In genomic region chr19:58497634-58498170, GRCh38 we compare ENCODE assay signal across 15 cellular contexts. TPM values are rescaled to one million over a fixed set of nuclear protein-coding genes. Genes with fewer than 3 reads are reported as not detected.
DNase-seq lines count a peak whose midpoint lies in the region; ATAC-seq and TF ChIP-seq lines count a peak whose summit lies in the region.
"Had no signal": no experiment of that assay in that cellular context is flagged by ENCODE, and none has a peak within 500 bp of the region (broad histone marks: within the 10 kb centered on the region; RNA-seq: fewer than 3 reads in every experiment).

No MANE protein-coding gene starts in this region.

- H3K9me3 ChIP-seq in A673 (ENCODE audit: low read depth, low read length, poor library complexity, severe bottlenecking) (no peaks in the 10 kb centered on the region), PC-9 (ENCODE audit: insufficient read depth, low read depth) (no peaks in the 10 kb centered on the region), Caco-2 (no peaks in the 10 kb centered on the region)
- H3K9me3 ChIP-seq in CD8-positive, alpha-beta T cell (ENCODE audit: low read length): no peaks in the 10 kb centered on the region

- peaks cover 13% of the 10 kb centered on the region; the same call in 1 of the 2 replicates for H3K79me2 ChIP-seq in PC-9 (ENCODE audit: low read depth)

- H3K36me3 Mint-ChIP-seq in CD8-positive, alpha-beta T cell: peaks cover 2% of the 10 kb centered on the region
- H3K36me3 Mint-ChIP-seq in endothelial cell (ENCODE audit: low read depth, unreplicated experiment): no peaks in the 10 kb centered on the region
- peaks cover 3% of the 10 kb centered on the region for H3K36me3 Mint-ChIP-seq in progenitor cell of endocrine pancreas (ENCODE audit: insufficient read depth)
- no peaks in the 10 kb centered on the region for H3K36me3 Mint-ChIP-seq in Caco-2 (ENCODE audit: insufficient read depth, unreplicated experiment)

- TF ChIP-seq CTCF in A673 (conservative IDR thresholded peaks at IDR 0.05; ENCODE audit: low read depth, low read length) (no peak), PC-9 (conservative IDR thresholded peaks at IDR 0.05) (no peak), endothelial cell (IDR thresholded peaks at IDR 0.05; ENCODE audit: unreplicated experiment) (no peak), progenitor cell of endocrine pancreas (IDR thresholded peaks at IDR 0.05; ENCODE audit: unreplicated experiment) (no peak), Caco-2 (IDR thresholded peaks at IDR 0.05; ENCODE audit: insufficient read depth in 1 of 2, low read depth in 1 of 2, low read length in 1 of 2, severe bottlenecking in 1 of 2, unreplicated experiment in 1 of 2) (no peak)
- no peak for TF ChIP-seq CTCF in CD8-positive, alpha-beta T cell (IDR thresholded peaks at IDR 0.05)

- H3K9me3 Mint-ChIP-seq in CD8-positive, alpha-beta T cell: peaks cover 12% of the 10 kb centered on the region
- H3K9me3 Mint-ChIP-seq in endothelial cell (ENCODE audit: unreplicated experiment): no peaks in the 10 kb centered on the region
- H3K9me3 Mint-ChIP-seq in progenitor cell of endocrine pancreas (ENCODE audit: low read depth): peaks cover 8% of the 10 kb centered on the region
- peaks cover 12% of the 10 kb centered on the region for H3K9me3 Mint-ChIP-seq in Caco-2 (ENCODE audit: unreplicated experiment)

- H3K4me1 ChIP-seq in A673 (ENCODE audit: insufficient read depth, low read length, poor library complexity, severe bottlenecking): peaks cover 5% of the 10 kb centered on the region
- H3K4me1 ChIP-seq in CD8-positive, alpha-beta T cell (ENCODE audit: insufficient read depth, low read length): peaks cover 17% of the 10 kb centered on the region
- no peaks in the 10 kb centered on the region for H3K4me1 ChIP-seq in PC-9 (replicated peaks; ENCODE audit: insufficient read depth)
- peaks cover 8% of the 10 kb centered on the region; the same call in 1 of the 2 replicates for H3K4me1 ChIP-seq in Caco-2

- BruUV-seq in A673 (replicated peaks; lab: Mats Ljungman, UMichigan) (no TSS peak), PC-9 (replicated peaks; lab: Mats Ljungman, UMichigan) (no TSS peak), Caco-2 (replicated peaks; lab: Mats Ljungman, UMichigan) (no TSS peak)

- no peaks in the 10 kb centered on the region for H3F3A ChIP-seq in PC-9 (ENCODE audit: insufficient read depth, low read depth)

- H3K27me3 Mint-ChIP-seq in CD8-positive, alpha-beta T cell (ENCODE audit: low read depth): no peaks in the 10 kb centered on the region
- peaks cover 13% of the 10 kb centered on the region for H3K27me3 Mint-ChIP-seq in endothelial cell (ENCODE audit: unreplicated experiment)
- no peaks in the 10 kb centered on the region for H3K27me3 Mint-ChIP-seq in progenitor cell of endocrine pancreas
- H3K27me3 Mint-ChIP-seq in Caco-2 (ENCODE audit: insufficient read depth, unreplicated experiment): no peaks in the 10 kb centered on the region

- no peak overlapping the region for H2AFZ ChIP-seq in PC-9

- H4K20me1 ChIP-seq in PC-9 (ENCODE audit: insufficient read depth): no peaks in the 10 kb centered on the region

- no peaks in the 10 kb centered on the region for H3K36me3 ChIP-seq in A673 (ENCODE audit: insufficient read depth, low read length, poor library complexity, severe bottlenecking)
- no peaks in the 10 kb centered on the region for H3K36me3 ChIP-seq in CD8-positive, alpha-beta T cell (ENCODE audit: insufficient read depth, low read length)
- no peaks in the 10 kb centered on the region for H3K36me3 ChIP-seq in PC-9 (ENCODE audit: low read depth)
- no peaks in the 10 kb centered on the region for H3K36me3 ChIP-seq in Caco-2 (ENCODE audit: control insufficient read depth, insufficient read depth, low read length)

- intact Hi-C loops in A673 (cut with micrococcal nuclease; ENCODE audit: unreplicated experiment) (no loop called here), PC-9 (cut with micrococcal nuclease; ENCODE audit: unreplicated experiment) (no loop called here), Caco-2 (cut with micrococcal nuclease; ENCODE audit: unreplicated experiment) (loop anchor here (2.0 kb wide), 2 partner anchors 31 to 111 kb away; partner anchors contain the start of genes RPS5 and ZNF324)
- intact Hi-C loops in CD8-positive, alpha-beta T cell (cut with DNase I, micrococcal nuclease): loop anchor here in 1 of 2 experiments (2.0 kb wide), 2 partner anchors 31 to 57 kb away; partner anchors contain the start of genes ZNF132 and ZNF324

- H3K4me3 ChIP-seq in A673 (ENCODE audit: low read depth, low read length, poor library complexity, severe bottlenecking): no peak overlapping the region
- no peak overlapping the region for H3K4me3 ChIP-seq in CD8-positive, alpha-beta T cell (ENCODE audit: low read depth, low read length)
- no peak overlapping the region for H3K4me3 ChIP-seq in PC-9
- H3K4me3 ChIP-seq in Caco-2 (ENCODE audit: low read depth, low read length): no peak overlapping the region

- peak overlapping the region; percentile 92 for H3K4me3 Mint-ChIP-seq in CD8-positive, alpha-beta T cell
- peak overlapping the region; percentile 56 for H3K4me3 Mint-ChIP-seq in endothelial cell (ENCODE audit: unreplicated experiment)
- no peak overlapping the region for H3K4me3 Mint-ChIP-seq in progenitor cell of endocrine pancreas (ENCODE audit: low read depth)
- H3K4me3 Mint-ChIP-seq in Caco-2 (ENCODE audit: unreplicated experiment): no peak overlapping the region

- H3K9me2 ChIP-seq in PC-9 (ENCODE audit: insufficient read depth): no peaks in the 10 kb centered on the region

- H3K27ac Mint-ChIP-seq in CD8-positive, alpha-beta T cell: no peak overlapping the region
- H3K27ac Mint-ChIP-seq in endothelial cell (ENCODE audit: unreplicated experiment): peak overlapping the region; percentile 48
- H3K27ac Mint-ChIP-seq in progenitor cell of endocrine pancreas: no peak overlapping the region
- H3K27ac Mint-ChIP-seq in Caco-2 (ENCODE audit: unreplicated experiment): no peak overlapping the region

- H3K27ac ChIP-seq in A673 (ENCODE audit: low read depth, low read length, poor library complexity, severe bottlenecking): peak overlapping the region; percentile 53
- H3K27ac ChIP-seq in CD8-positive, alpha-beta T cell (ENCODE audit: low read depth, low read length): no peak overlapping the region
- no peak overlapping the region for H3K27ac ChIP-seq in PC-9

- H3K4me1 Mint-ChIP-seq in CD8-positive, alpha-beta T cell (ENCODE audit: low read depth): peaks cover 25% of the 10 kb centered on the region
- H3K4me1 Mint-ChIP-seq in endothelial cell (ENCODE audit: unreplicated experiment) (peaks cover 7% of the 10 kb centered on the region), progenitor cell of endocrine pancreas (ENCODE audit: low read depth) (peaks cover 8% of the 10 kb centered on the region), Caco-2 (ENCODE audit: low read depth, unreplicated experiment) (peaks cover 7% of the 10 kb centered on the region)

- ATAC-seq in CD8-positive, alpha-beta T cell: no peak
- ATAC-seq in GM21723 (IDR thresholded peaks at IDR 0.05; ENCODE audit: unreplicated experiment): no peak

- DNase-seq in A673 (ENCODE audit: low spot score) (no peak), PC-9 (no peak), endothelial cell (ENCODE audit: low spot score) (no peak), progenitor cell of endocrine pancreas (ENCODE audit: low spot score, unreplicated experiment) (no peak), Caco-2 (no peak), hepatic stellate cell (ENCODE audit: low spot score) (no peak)
- no peak for DNase-seq in CD8-positive, alpha-beta T cell
- DNase-seq: activated CD4-positive, alpha-beta T cell treated with anti-CD3 and anti-CD28 coated beads for 48 hours; COR-L47; dermis blood vessel endothelial cell; midbrain; NCI-H1436 treated with DMSO at 0.1 percent for 48 hours; NCI-H526; stimulated activated CD4-positive, alpha-beta T cell treated with anti-CD3 and anti-CD28 coated beads, Interleukin-4, amount 100 ng/mL, for 4 hours had no signal

- H3K27me3 ChIP-seq in A673 (replicated peaks; ENCODE audit: insufficient read depth, low read depth, low read length, poor library complexity) (no peaks in the 10 kb centered on the region), PC-9 (ENCODE audit: insufficient read depth, low read depth) (no peaks in the 10 kb centered on the region), Caco-2 (replicated peaks; ENCODE audit: control insufficient read depth, insufficient read depth, low read length) (no peaks in the 10 kb centered on the region)
- no peaks in the 10 kb centered on the region for H3K27me3 ChIP-seq in CD8-positive, alpha-beta T cell (ENCODE audit: insufficient read depth, low read length)

- H3K4me2 ChIP-seq in PC-9: peak overlapping the region; percentile 93

- POLR2A ChIA-PET in A673 (lab: Charles Lee; ENCODE audit: low non-redundant PET): no interaction called here
- POLR2A ChIA-PET in CD8-positive, alpha-beta T cell (lab: Charles Lee): interaction anchor here (1.1 kb wide), 1 partner anchor 22 kb away, joined by 5 read pairs; the partner anchor contains the start of gene ZBTB45
- POLR2A ChIA-PET in PC-9 (lab: Charles Lee; ENCODE audit: unreplicated experiment): no interaction called here
- POLR2A ChIA-PET in Caco-2 (lab: Charles Lee): no interaction called here

- CTCF ChIA-PET in A673 (lab: Charles Lee): interaction anchor here (0.5 kb wide), 1 partner anchor 12 kb away, joined by 3 read pairs; no protein-coding TSS in a partner anchor
- CTCF ChIA-PET in CD8-positive, alpha-beta T cell (lab: Charles Lee): no interaction called here
- CTCF ChIA-PET in PC-9 (lab: Charles Lee): no interaction called here
- CTCF ChIA-PET in Caco-2 (lab: Charles Lee): no interaction called here

RNA-seq across cellular contexts. Expression of gene SLC27A5, which starts 14.1 kb away (rescaled TPM):
- 24.1 and 24.9 TPM in 2 replicates for total RNA-seq in A673 (2021)
- 1 to 10 TPM; 5.5 to 7.9 TPM for total RNA-seq in CD8-positive, alpha-beta T cell
- total RNA-seq in PC-9 (2021): 8.4 and 9.2 TPM in 2 replicates
- total RNA-seq in endothelial cell (ENCODE audit: unreplicated experiment): 4.7 TPM
- 9.4 and 9.9 TPM in 2 replicates for total RNA-seq in progenitor cell of endocrine pancreas
- 10.3 and 12.5 TPM in 2 replicates for total RNA-seq in Caco-2 (2022)

RNA-seq across cellular contexts. Expression of gene ZNF446, which starts 21.6 kb away (rescaled TPM):
- total RNA-seq in A673 (2021) (7.7 and 11.8 TPM in 2 replicates), PC-9 (2021) (11.0 and 16.5 TPM in 2 replicates), endothelial cell (ENCODE audit: unreplicated experiment) (9.9 TPM), progenitor cell of endocrine pancreas (17.7 and 19.4 TPM in 2 replicates), Caco-2 (2022) (8.6 and 9.7 TPM in 2 replicates)
- 10 to 100 TPM; 14.6 to 16.5 TPM for total RNA-seq in CD8-positive, alpha-beta T cell

RNA-seq across cellular contexts. Expression of gene ZBTB45, which starts 21.9 kb away (rescaled TPM):
- total RNA-seq in A673 (2021) (24.3 and 25.0 TPM in 2 replicates), PC-9 (2021) (8.1 and 8.9 TPM in 2 replicates), endothelial cell (ENCODE audit: unreplicated experiment) (22.2 TPM), progenitor cell of endocrine pancreas (22.3 and 22.7 TPM in 2 replicates), Caco-2 (2022) (14.6 and 14.8 TPM in 2 replicates)
- 1 to 10 TPM; 4.8 to 5.6 TPM for total RNA-seq in CD8-positive, alpha-beta T cell

RNA-seq across cellular contexts. Expression of gene ZNF324, which starts 30.8 kb away (rescaled TPM):
- 11.0 and 12.7 TPM in 2 replicates for total RNA-seq in A673 (2021)
- 10 to 100 TPM; 26.9 to 30.5 TPM for total RNA-seq in CD8-positive, alpha-beta T cell
- 5.9 and 8.1 TPM in 2 replicates for total RNA-seq in PC-9 (2021)
- total RNA-seq in endothelial cell (ENCODE audit: unreplicated experiment): 10.5 TPM
- total RNA-seq in progenitor cell of endocrine pancreas: 12.9 and 14.7 TPM in 2 replicates
- total RNA-seq in Caco-2 (2022): 9.8 and 10.6 TPM in 2 replicates

RNA-seq across cellular contexts. Expression of gene TRIM28, which starts 46.2 kb away (rescaled TPM):
- total RNA-seq in A673 (2021): 985 and 1,038 TPM in 2 replicates
- 100 to 1,000 TPM; 525 to 549 TPM for total RNA-seq in CD8-positive, alpha-beta T cell
- total RNA-seq in PC-9 (2021): 311 and 322 TPM in 2 replicates
- total RNA-seq in endothelial cell (ENCODE audit: unreplicated experiment): 457 TPM
- total RNA-seq in progenitor cell of endocrine pancreas: 699 and 731 TPM in 2 replicates
- total RNA-seq in Caco-2 (2022): 837 and 863 TPM in 2 replicates

Comparison
In these comparisons a context has a peak if more than half of its experiments do, and no peak if none do; other contexts are left out.
1. H3K4me3 Mint-ChIP-seq: peak in CD8-positive, alpha-beta T cell (single experiment) and endothelial cell (single experiment); none in progenitor cell of endocrine pancreas (single experiment) and Caco-2 (single experiment).